ENCODE assay signal across 1 cellular context in genomic region chr5:178310130-178310865, GRCh38.
TF ChIP-seq lines count a peak whose summit lies in the region.

No MANE protein-coding gene starts in this region.

TF ChIP-seq in H1, 55 proteins besides CTCF, POLR2A, EP300 and RAD21 (continued from another document):
- TF ChIP-seq E2F6 (IDR thresholded peaks at IDR 0.05) (no peak), MAFK (IDR thresholded peaks at IDR 0.05; ENCODE audit: low read depth, low read length) (no peak), YY1 (IDR thresholded peaks at IDR 0.05; ENCODE audit: low read depth, low read length) (no peak), SRF (IDR thresholded peaks at IDR 0.05; ENCODE audit: low read depth, low read length) (no peak), CEBPB (IDR thresholded peaks at IDR 0.05; ENCODE audit: low read depth, low read length) (no peak), POLR2AphosphoS5 (IDR thresholded peaks at IDR 0.05; ENCODE audit: low read depth, low read length) (no peak), TBP (IDR thresholded peaks at IDR 0.05; ENCODE audit: low read depth, low read length) (no peak), GTF2F1 (IDR thresholded peaks at IDR 0.05; ENCODE audit: borderline replicate concordance, low read depth, low read length) (no peak), BCL11A (IDR thresholded peaks at IDR 0.05; ENCODE audit: low read depth in 2 of 2, low read length in 2 of 2) (no peak)
